21 cellular contexts compared by ENCODE assay signal in genomic region chr2:27115485-27115884, GRCh38. TPM values are rescaled to one million over a fixed set of nuclear protein-coding genes. Genes with fewer than 3 reads are reported as not detected.
DNase-seq lines count a peak whose midpoint lies in the region; ATAC-seq, FAIRE-seq and TF ChIP-seq lines count a peak whose summit lies in the region.
"Had no signal": no experiment of that assay in that cellular context is flagged by ENCODE, and none has a peak within 500 bp of the region (broad histone marks: within the 10 kb centered on the region; RNA-seq: fewer than 3 reads in every experiment).

No MANE protein-coding gene starts in this region.

- no peak overlapping the region for H3K4me3 Mint-ChIP-seq in natural killer cell treated with Interleukin-12 subunit alpha and Interleukin-12 subunit beta and Interleukin-15 and Interleukin-18, amount 100 ng/mL, for 72 hours
- no peak overlapping the region for H3K4me3 Mint-ChIP-seq in natural killer cell
- H3K4me3 Mint-ChIP-seq: CD8-positive, alpha-beta T cell; IgD-negative memory B cell had no signal

- H3K9ac ChIP-seq in K562 (ENCODE audit: insufficient read depth in 1 of 2, low read depth in 2 of 2, low read length in 2 of 2), result no peak overlapping the region
- H3K9ac ChIP-seq in MM.1S (ENCODE audit: low read length), result no peak overlapping the region
- H3K9ac ChIP-seq: KMS-11 had no signal

- TF ChIP-seq CTCF in natural killer cell (IDR thresholded peaks at IDR 0.05) (no peak), K562 (IDR thresholded peaks at IDR 0.05 in 2 of 3, conservative IDR thresholded peaks at IDR 0.05 in 1 of 3; ENCODE audit: insufficient read depth in 2 of 3, low read depth in 1 of 3, low read length in 3 of 3) (no peak), osteoblast (IDR thresholded peaks at IDR 0.05; ENCODE audit: extremely low read depth, low read depth, low read length) (no peak), MM.1S (IDR thresholded peaks at IDR 0.05; ENCODE audit: low read length) (no peak)

- H3K36me3 Mint-ChIP-seq in natural killer cell treated with Interleukin-12 subunit alpha and Interleukin-12 subunit beta and Interleukin-15 and Interleukin-18, amount 100 ng/mL, for 72 hours, result no peaks in the 10 kb centered on the region
- H3K36me3 Mint-ChIP-seq in natural killer cell, result no peaks in the 10 kb centered on the region
- H3K36me3 Mint-ChIP-seq: CD8-positive, alpha-beta T cell; IgD-negative memory B cell had no signal

- H3K79me2 ChIP-seq in K562 (ENCODE audit: control insufficient read depth, insufficient read depth, low read length), result no peaks in the 10 kb centered on the region
- no peaks in the 10 kb centered on the region for H3K79me2 ChIP-seq in osteoblast (ENCODE audit: insufficient read depth, low read length)
- no peaks in the 10 kb centered on the region for H3K79me2 ChIP-seq in MM.1S (ENCODE audit: low read length)

- no peak for ATAC-seq in natural killer cell treated with Interleukin-12 subunit alpha and Interleukin-12 subunit beta and Interleukin-15 and Interleukin-18, amount 100 ng/mL, for 72 hours
- ATAC-seq in natural killer cell (no peak), K562 (no peak), GM19463 (IDR thresholded peaks at IDR 0.05; ENCODE audit: unreplicated experiment) (no peak)
- ATAC-seq: CD8-positive, alpha-beta T cell had no signal

- no peak for TF ChIP-seq EP300 in K562 (IDR thresholded peaks at IDR 0.05; ENCODE audit: low read length)

- no peak for TF ChIP-seq RAD21 in K562 (CRISPR knock-in tag; conservative IDR thresholded peaks at IDR 0.05 in 1 of 2, IDR thresholded peaks at IDR 0.05 in 1 of 2)

- CTCF ChIA-PET in K562 (lab: Yijun Ruan, JAX; ENCODE audit: low intra/inter-chr PET ratio), result interaction anchor here (0.6 kb wide), 1 partner anchor 176 kb away, joined by 3 read pairs; no protein-coding TSS in a partner anchor

- no peak overlapping the region for H3K27ac Mint-ChIP-seq in natural killer cell treated with Interleukin-12 subunit alpha and Interleukin-12 subunit beta and Interleukin-15 and Interleukin-18, amount 100 ng/mL, for 72 hours
- no peak overlapping the region for H3K27ac Mint-ChIP-seq in natural killer cell
- H3K27ac Mint-ChIP-seq: CD8-positive, alpha-beta T cell; IgD-negative memory B cell had no signal

- H3K9me3 Mint-ChIP-seq in natural killer cell treated with Interleukin-12 subunit alpha and Interleukin-12 subunit beta and Interleukin-15 and Interleukin-18, amount 100 ng/mL, for 72 hours, result no peaks in the 10 kb centered on the region
- H3K9me3 Mint-ChIP-seq in natural killer cell, result no peaks in the 10 kb centered on the region
- H3K9me3 Mint-ChIP-seq: CD8-positive, alpha-beta T cell; IgD-negative memory B cell had no signal

- DNase-seq in natural killer cell treated with Interleukin-12 subunit alpha and Interleukin-12 subunit beta and Interleukin-15 and Interleukin-18, amount 100 ng/mL, for 72 hours (ENCODE audit: low spot score), result peak; percentile 28
- DNase-seq in natural killer cell, result no peak
- DNase-seq in M059J (ENCODE audit: low read depth), result peak; percentile 7
- DNase-seq in K562 (ENCODE audit: extremely low read depth in 1 of 4, low spot score in 3 of 4), result no peak
- DNase-seq in osteoblast (ENCODE audit: insufficient read length, low spot score, missing footprints), result peak; percentile 29
- DNase-seq in MM.1S, result no peak
- DNase-seq in CD1c-positive myeloid dendritic cell (ENCODE audit: extremely low spot score), result no peak
- DNase-seq: BE2C; CD8-positive, alpha-beta T cell; COR-L47; DMS153; HCEC 1CT had no signal

- POLR2A ChIA-PET in K562 (lab: Yijun Ruan, JAX), result interaction anchor here (0.6 to 1.0 kb wide), 3 partner anchors 54 to 241 kb away, joined by 3 to 4 read pairs (median 3); partner anchors contain the start of gene GTF3C2

- in situ Hi-C loops in K562 (cut with MboI), result no loop called here

- BruUV-seq in K562 (replicated peaks; lab: Mats Ljungman, UMichigan), result no TSS peak

- peaks cover 0 to 10% of the 10 kb centered on the region in 2 experiments; a peak in 2 of 5 replicates for H3K4me1 ChIP-seq in K562 (replicated peaks in 1 of 2; ENCODE audit: control insufficient read depth in 2 of 2, insufficient read depth in 2 of 2, low read length in 2 of 2)
- H3K4me1 ChIP-seq in osteoblast (ENCODE audit: insufficient read depth, low read length), result no peaks in the 10 kb centered on the region
- no peaks in the 10 kb centered on the region for H3K4me1 ChIP-seq in MM.1S (ENCODE audit: low read length)
- H3K4me1 ChIP-seq: BE2C had no signal

- no peak for TF ChIP-seq POLR2A in K562 (conservative IDR thresholded peaks at IDR 0.05)

- peaks cover 0 to 7% of the 10 kb centered on the region in 2 donors for H3K4me1 Mint-ChIP-seq in natural killer cell treated with Interleukin-12 subunit alpha and Interleukin-12 subunit beta and Interleukin-15 and Interleukin-18, amount 100 ng/mL, for 72 hours (ENCODE audit: low read depth in 2 of 2)
- H3K4me1 Mint-ChIP-seq in natural killer cell, result no peaks in the 10 kb centered on the region

- H3F3A ChIP-seq in MM.1S (ENCODE audit: insufficient read depth, low read length), result no peaks in the 10 kb centered on the region

- no peaks in the 10 kb centered on the region for H3K9me1 ChIP-seq in K562 (ENCODE audit: control insufficient read depth, insufficient read depth, low read length)

- H3K36me3 ChIP-seq in K562 (ENCODE audit: control insufficient read depth, insufficient read depth, low read length), result no peaks in the 10 kb centered on the region
- H3K36me3 ChIP-seq in osteoblast (ENCODE audit: insufficient read depth, low read length), result no peaks in the 10 kb centered on the region
- no peaks in the 10 kb centered on the region for H3K36me3 ChIP-seq in MM.1S (replicated peaks; ENCODE audit: insufficient read depth, low read length)
- H3K36me3 ChIP-seq: BE2C had no signal

- FAIRE-seq in K562 (lab: Jason Lieb, UNC), result no peak
- FAIRE-seq: A204.1, D721Med had no signal

- H2AFZ ChIP-seq in K562 (ENCODE audit: low read depth, low read length), result no peak overlapping the region
- H2AFZ ChIP-seq in osteoblast (ENCODE audit: low read length), result no peak overlapping the region
- no peak overlapping the region for H2AFZ ChIP-seq in MM.1S (ENCODE audit: low read length)

- H4K20me1 ChIP-seq in K562 (replicated peaks; ENCODE audit: control insufficient read depth, insufficient read depth, low read length), result no peaks in the 10 kb centered on the region
- H4K20me1 ChIP-seq in osteoblast (ENCODE audit: insufficient read depth, low read length), result peaks cover 3% of the 10 kb centered on the region
- no peaks in the 10 kb centered on the region for H4K20me1 ChIP-seq in MM.1S (ENCODE audit: insufficient read depth, low read length)

- H3K27me3 Mint-ChIP-seq in natural killer cell treated with Interleukin-12 subunit alpha and Interleukin-12 subunit beta and Interleukin-15 and Interleukin-18, amount 100 ng/mL, for 72 hours, result peaks cover 19 to 22% of the 10 kb centered on the region in 2 donors
- peaks cover 13 to 31% of the 10 kb centered on the region in 2 donors for H3K27me3 Mint-ChIP-seq in natural killer cell (ENCODE audit: low read depth in 2 of 2)

- no peak overlapping the region for H3K4me3 ChIP-seq in K562
- H3K4me3 ChIP-seq in osteoblast (ENCODE audit: insufficient read depth, low read length), result no peak overlapping the region
- no peak overlapping the region for H3K4me3 ChIP-seq in MM.1S (ENCODE audit: low read length)

- no peak overlapping the region for H3K27ac ChIP-seq in K562 (ENCODE audit: extremely low read depth, low read depth, low read length)
- H3K27ac ChIP-seq in osteoblast (ENCODE audit: low read depth, low read length), result no peak overlapping the region
- H3K27ac ChIP-seq in MM.1S (ENCODE audit: low read length), result no peak overlapping the region
- H3K27ac ChIP-seq: C4-2B, HL-60, KMS-11 had no signal

- 4% methylated on average over 1 of the region's 1 CpG for WGBS in K562 (ENCODE audit: insufficient coverage, low coverage, missing lambda C conversion rate)

- H3K27me3 ChIP-seq in K562 (ENCODE audit: control insufficient read depth in 2 of 2, insufficient read depth in 2 of 2, low read length in 2 of 2), result peaks cover 2 to 4% of the 10 kb centered on the region in 2 experiments; a peak in 1 of 5 replicates
- peaks cover 24% of the 10 kb centered on the region for H3K27me3 ChIP-seq in osteoblast (ENCODE audit: insufficient read depth, low read length)
- H3K27me3 ChIP-seq in MM.1S (replicated peaks; ENCODE audit: insufficient read depth, low read length), result no peaks in the 10 kb centered on the region
- H3K27me3 ChIP-seq: BE2C had no signal

- H3K4me2 ChIP-seq in K562 (ENCODE audit: insufficient read depth, low read length), result no peak overlapping the region
- H3K4me2 ChIP-seq in osteoblast (ENCODE audit: insufficient read depth, low read length), result no peak overlapping the region
- H3K4me2 ChIP-seq in MM.1S (ENCODE audit: low read depth, low read length), result no peak overlapping the region
- H3K4me2 ChIP-seq: KMS-11 had no signal

- intact Hi-C loops in natural killer cell (cut with micrococcal nuclease) (no loop called here), K562 (cut with micrococcal nuclease) (no loop called here)

- H3K9me2 ChIP-seq in MM.1S (replicated peaks; ENCODE audit: insufficient read depth, low read length), result no peaks in the 10 kb centered on the region

- H3K9me3 ChIP-seq in K562 (replicated peaks; ENCODE audit: control insufficient read depth, insufficient read depth, low read depth, low read length), result no peaks in the 10 kb centered on the region
- H3K9me3 ChIP-seq in osteoblast (ENCODE audit: low read depth, low read length), result no peaks in the 10 kb centered on the region
- H3K9me3 ChIP-seq in MM.1S (replicated peaks; ENCODE audit: insufficient read depth, low read length), result no peaks in the 10 kb centered on the region
- H3K9me3 ChIP-seq: BE2C had no signal

RNA-seq across cellular contexts. Expression of gene CGREF1, which starts 3.4 kb away (rescaled TPM):
- total RNA-seq in natural killer cell treated with Interleukin-12 subunit alpha and Interleukin-12 subunit beta and Interleukin-15 and Interleukin-18, amount 100 ng/mL, for 72 hours, result 1 to 10 TPM in 1 of 2 donors, under 1 TPM in 1; 0.36 to 1.4 TPM
- total RNA-seq in natural killer cell (not detected), K562 (2014; rRNA removed) (0.50 and 0.53 TPM in 2 replicates), K562 (2014; rRNA removed; fragmentation: Illumina TruSeq; extraction: Trizol) (0.29 and 0.33 TPM in 2 replicates), K562 (2015; rRNA removed; fragmentation: Illumina TruSeq; extraction: Trizol) (0.22 and 0.41 TPM in 2 replicates), K562 (2021) (0.44 and 0.72 TPM in 2 replicates), osteoblast (6.8 and 14.5 TPM in 2 replicates)
- total RNA-seq in M059J (2014; rRNA removed; shearing (Covaris generic)), result 0.17 and 0.84 TPM in 2 replicates
- 0.33 and 1.5 TPM in 2 replicates for total RNA-seq in K562 (2011; cell fraction: chromatin; rRNA removed; ENCODE audit: low replicate concordance)
- total RNA-seq in K562 (2011; cell fraction: nucleolus; rRNA removed), result 0.33 and 0.39 TPM in 2 replicates
- total RNA-seq in K562 (2011; cell fraction: nucleoplasm; rRNA removed), result 0.99 TPM in 1 of 2 replicates, not detected in the other
- polyA plus RNA-seq in K562 (2011; rRNA removed) (0.24 and 0.49 TPM in 2 replicates), K562 (2014; fragmentation: Illumina TruSeq; extraction: Trizol) (0.37 and 0.42 TPM in 2 replicates), K562 (2014; fragmentation: Nextera tagmentation; extraction: Ambion mirVana) (under 1 TPM; 0.07 to 0.10 TPM), K562 (2014; rRNA removed) (0.41 and 0.88 TPM in 2 replicates)
- 0.07 and 0.19 TPM in 2 replicates for polyA plus RNA-seq in K562 (2011; cell fraction: cytosol; rRNA removed)
- polyA plus RNA-seq in K562 (2011; cell fraction: nucleus; rRNA removed), result 0.46 and 0.48 TPM in 2 replicates
- 0.38 and 0.65 TPM in 2 replicates for polyA plus RNA-seq in K562 (2012)
- 0.11 TPM in 1 of 2 replicates, not detected in the other for polyA minus RNA-seq in K562 (2011; rRNA and poly(A)+ RNA removed)
- not detected in 2 replicates for polyA minus RNA-seq in K562 (2011; cell fraction: cytosol; rRNA and poly(A)+ RNA removed)
- 0.22 and 0.54 TPM in 2 replicates for polyA minus RNA-seq in K562 (2011; cell fraction: nucleus; rRNA and poly(A)+ RNA removed)
- total RNA-seq: CD8-positive, alpha-beta T cell had no signal
- polyA plus RNA-seq: IgD-negative memory B cell had no signal

RNA-seq across cellular contexts. Expression of gene ABHD1, which starts 8.1 kb away (rescaled TPM):
- total RNA-seq in natural killer cell treated with Interleukin-12 subunit alpha and Interleukin-12 subunit beta and Interleukin-15 and Interleukin-18, amount 100 ng/mL, for 72 hours, result under 1 TPM in 1 of 2 donors, not detected in 1; 0.25 TPM
- 1 to 10 TPM in 2 of 3 donors, under 1 TPM in 1; 0.88 to 2.4 (median 1.2) TPM for total RNA-seq in natural killer cell
- total RNA-seq in M059J (2014; rRNA removed; shearing (Covaris generic)), result 0.12 TPM in 1 of 2 replicates, not detected in the other
- total RNA-seq in K562 (2011; cell fraction: chromatin; rRNA removed; ENCODE audit: low replicate concordance), result 0.42 and 1.1 TPM in 2 replicates
- 0.13 and 0.33 TPM in 2 replicates for total RNA-seq in K562 (2011; cell fraction: nucleolus; rRNA removed)
- 0.44 and 0.61 TPM in 2 replicates for total RNA-seq in K562 (2011; cell fraction: nucleoplasm; rRNA removed)
- 0.20 TPM in 1 of 2 replicates, not detected in the other for total RNA-seq in K562 (2014; rRNA removed)
- total RNA-seq in K562 (2014; rRNA removed; fragmentation: Illumina TruSeq; extraction: Trizol), result not detected in 2 replicates
- not detected in 2 replicates for total RNA-seq in K562 (2015; rRNA removed; fragmentation: Illumina TruSeq; extraction: Trizol)
- total RNA-seq in K562 (2021), result 0.18 TPM in 1 of 2 replicates, not detected in the other
- polyA plus RNA-seq in K562 (2011; rRNA removed), result 0.10 and 0.57 TPM in 2 replicates
- 0.06 and 0.16 TPM in 2 replicates for polyA plus RNA-seq in K562 (2011; cell fraction: cytosol; rRNA removed)
- 0.59 and 0.97 TPM in 2 replicates for polyA plus RNA-seq in K562 (2011; cell fraction: nucleus; rRNA removed)
- polyA plus RNA-seq in K562 (2012), result 0.43 and 0.60 TPM in 2 replicates
- 0.10 and 0.28 TPM in 2 replicates for polyA plus RNA-seq in K562 (2014; fragmentation: Illumina TruSeq; extraction: Trizol)
- polyA plus RNA-seq in K562 (2014; fragmentation: Nextera tagmentation; extraction: Ambion mirVana), result under 1 TPM in 1 of 2 experiments, not detected in 1; 0.11 TPM
- 0.16 TPM in 1 of 2 replicates, not detected in the other for polyA plus RNA-seq in K562 (2014; rRNA removed)
- 0.09 and 0.32 TPM in 2 replicates for polyA minus RNA-seq in K562 (2011; rRNA and poly(A)+ RNA removed)
- not detected in 2 replicates for polyA minus RNA-seq in K562 (2011; cell fraction: cytosol; rRNA and poly(A)+ RNA removed)
- 0.11 and 0.13 TPM in 2 replicates for polyA minus RNA-seq in K562 (2011; cell fraction: nucleus; rRNA and poly(A)+ RNA removed)
- total RNA-seq in osteoblast, result under 0.01 TPM in 2 replicates

RNA-seq across cellular contexts. Expression of gene PREB, which starts 19.0 kb away (rescaled TPM):
- total RNA-seq in natural killer cell treated with Interleukin-12 subunit alpha and Interleukin-12 subunit beta and Interleukin-15 and Interleukin-18, amount 100 ng/mL, for 72 hours, result 100 to 1,000 TPM in 1 of 2 donors, 10 to 100 TPM in 1; 91.6 to 109 TPM
- total RNA-seq in natural killer cell, result 10 to 100 TPM; 24.6 to 41.5 (median 31.2) TPM
- 64.9 and 74.8 TPM in 2 replicates for total RNA-seq in M059J (2014; rRNA removed; shearing (Covaris generic))
- total RNA-seq in K562 (2011; cell fraction: chromatin; rRNA removed; ENCODE audit: low replicate concordance), result 43.3 and 114 TPM in 2 replicates
- total RNA-seq in K562 (2011; cell fraction: nucleolus; rRNA removed), result 72.0 and 78.4 TPM in 2 replicates
- total RNA-seq in K562 (2011; cell fraction: nucleoplasm; rRNA removed), result 43.7 and 58.3 TPM in 2 replicates
- total RNA-seq in K562 (2014; rRNA removed), result 67.2 and 83.1 TPM in 2 replicates
- total RNA-seq in K562 (2014; rRNA removed; fragmentation: Illumina TruSeq; extraction: Trizol), result 32.5 and 44.3 TPM in 2 replicates
- 60.9 and 62.3 TPM in 2 replicates for total RNA-seq in K562 (2015; rRNA removed; fragmentation: Illumina TruSeq; extraction: Trizol)
- total RNA-seq in K562 (2021), result 74.8 and 79.1 TPM in 2 replicates
- polyA plus RNA-seq in K562 (2011; rRNA removed), result 77.9 and 87.2 TPM in 2 replicates
- polyA plus RNA-seq in K562 (2011; cell fraction: cytosol; rRNA removed), result 91.7 and 112 TPM in 2 replicates
- polyA plus RNA-seq in K562 (2011; cell fraction: nucleus; rRNA removed), result 216 and 217 TPM in 2 replicates
- polyA plus RNA-seq in K562 (2012), result 51.7 and 87.9 TPM in 2 replicates
- polyA plus RNA-seq in K562 (2014; fragmentation: Illumina TruSeq; extraction: Trizol), result 78.8 and 84.2 TPM in 2 replicates
- polyA plus RNA-seq in K562 (2014; fragmentation: Nextera tagmentation; extraction: Ambion mirVana), result 10 to 100 TPM; 35.1 to 35.4 TPM
- 74.8 and 78.8 TPM in 2 replicates for polyA plus RNA-seq in K562 (2014; rRNA removed)
- polyA minus RNA-seq in K562 (2011; rRNA and poly(A)+ RNA removed), result 68.5 and 74.2 TPM in 2 replicates
- 22.8 and 23.0 TPM in 2 replicates for polyA minus RNA-seq in K562 (2011; cell fraction: cytosol; rRNA and poly(A)+ RNA removed)
- polyA minus RNA-seq in K562 (2011; cell fraction: nucleus; rRNA and poly(A)+ RNA removed), result 28.0 and 47.5 TPM in 2 replicates
- total RNA-seq in osteoblast, result 42.4 and 45.2 TPM in 2 replicates

RNA-seq across cellular contexts. Expression of gene PRR30, which starts 23.7 kb away (rescaled TPM):
- total RNA-seq in natural killer cell treated with Interleukin-12 subunit alpha and Interleukin-12 subunit beta and Interleukin-15 and Interleukin-18, amount 100 ng/mL, for 72 hours, result not detected
- total RNA-seq in natural killer cell, result not detected
- total RNA-seq in M059J (2014; rRNA removed; shearing (Covaris generic)), result not detected in 2 replicates
- not detected in 2 replicates for total RNA-seq in K562 (2011; cell fraction: chromatin; rRNA removed; ENCODE audit: low replicate concordance)
- not detected in 2 replicates for total RNA-seq in K562 (2011; cell fraction: nucleolus; rRNA removed)
- not detected in 2 replicates for total RNA-seq in K562 (2011; cell fraction: nucleoplasm; rRNA removed)
- not detected in 2 replicates for total RNA-seq in K562 (2014; rRNA removed)
- total RNA-seq in K562 (2014; rRNA removed; fragmentation: Illumina TruSeq; extraction: Trizol), result not detected in 2 replicates
- total RNA-seq in K562 (2015; rRNA removed; fragmentation: Illumina TruSeq; extraction: Trizol), result not detected in 2 replicates
- not detected in 2 replicates for total RNA-seq in K562 (2021)
- polyA plus RNA-seq in K562 (2011; rRNA removed), result not detected in 2 replicates
- polyA plus RNA-seq in K562 (2011; cell fraction: cytosol; rRNA removed), result not detected in 2 replicates
- polyA plus RNA-seq in K562 (2011; cell fraction: nucleus; rRNA removed), result not detected in 2 replicates
- not detected in 2 replicates for polyA plus RNA-seq in K562 (2012)
- not detected in 2 replicates for polyA plus RNA-seq in K562 (2014; fragmentation: Illumina TruSeq; extraction: Trizol)
- not detected for polyA plus RNA-seq in K562 (2014; fragmentation: Nextera tagmentation; extraction: Ambion mirVana)
- polyA plus RNA-seq in K562 (2014; rRNA removed), result not detected in 2 replicates
- not detected in 2 replicates for polyA minus RNA-seq in K562 (2011; rRNA and poly(A)+ RNA removed)
- not detected in 2 replicates for polyA minus RNA-seq in K562 (2011; cell fraction: cytosol; rRNA and poly(A)+ RNA removed)
- polyA minus RNA-seq in K562 (2011; cell fraction: nucleus; rRNA and poly(A)+ RNA removed), result not detected in 2 replicates
- total RNA-seq in osteoblast, result not detected in 2 replicates
- total RNA-seq: CD8-positive, alpha-beta T cell; H4 had no signal
- polyA plus RNA-seq: AG04450, IgD-negative memory B cell had no signal

RNA-seq across cellular contexts. Expression of gene KHK, which starts 28.9 kb away (rescaled TPM):
- total RNA-seq in natural killer cell treated with Interleukin-12 subunit alpha and Interleukin-12 subunit beta and Interleukin-15 and Interleukin-18, amount 100 ng/mL, for 72 hours, result 1 to 10 TPM; 2.5 to 5.1 TPM
- 1 to 10 TPM; 3.7 to 4.0 (median 3.8) TPM for total RNA-seq in natural killer cell
- 0.34 and 0.37 TPM in 2 replicates for total RNA-seq in M059J (2014; rRNA removed; shearing (Covaris generic))
- total RNA-seq in K562 (2011; cell fraction: chromatin; rRNA removed; ENCODE audit: low replicate concordance), result 2.0 and 6.1 TPM in 2 replicates
- total RNA-seq in K562 (2011; cell fraction: nucleolus; rRNA removed), result 5.5 and 8.5 TPM in 2 replicates
- total RNA-seq in K562 (2011; cell fraction: nucleoplasm; rRNA removed), result 5.1 and 5.5 TPM in 2 replicates
- 5.8 and 9.8 TPM in 2 replicates for total RNA-seq in K562 (2014; rRNA removed)
- total RNA-seq in K562 (2014; rRNA removed; fragmentation: Illumina TruSeq; extraction: Trizol), result 2.4 and 3.6 TPM in 2 replicates
- 8.8 and 9.2 TPM in 2 replicates for total RNA-seq in K562 (2015; rRNA removed; fragmentation: Illumina TruSeq; extraction: Trizol)
- 10.7 and 13.2 TPM in 2 replicates for total RNA-seq in K562 (2021)
- 3.4 and 3.7 TPM in 2 replicates for polyA plus RNA-seq in K562 (2011; rRNA removed)
- 4.3 and 6.2 TPM in 2 replicates for polyA plus RNA-seq in K562 (2011; cell fraction: cytosol; rRNA removed)
- 9.1 and 9.7 TPM in 2 replicates for polyA plus RNA-seq in K562 (2011; cell fraction: nucleus; rRNA removed)
- 15.4 and 17.5 TPM in 2 replicates for polyA plus RNA-seq in K562 (2012)
- 6.2 TPM in 2 replicates for polyA plus RNA-seq in K562 (2014; fragmentation: Illumina TruSeq; extraction: Trizol)
- polyA plus RNA-seq in K562 (2014; fragmentation: Nextera tagmentation; extraction: Ambion mirVana), result 1 to 10 TPM; 1.5 to 2.7 TPM
- 4.8 and 5.2 TPM in 2 replicates for polyA plus RNA-seq in K562 (2014; rRNA removed)
- 2.0 and 2.2 TPM in 2 replicates for polyA minus RNA-seq in K562 (2011; rRNA and poly(A)+ RNA removed)
- polyA minus RNA-seq in K562 (2011; cell fraction: cytosol; rRNA and poly(A)+ RNA removed), result 5.2 and 6.2 TPM in 2 replicates
- polyA minus RNA-seq in K562 (2011; cell fraction: nucleus; rRNA and poly(A)+ RNA removed), result 3.3 and 3.4 TPM in 2 replicates
- total RNA-seq in osteoblast, result 0.29 and 0.36 TPM in 2 replicates

Comparison
In these comparisons a context has a peak if more than half of its experiments do, and no peak if none do; other contexts are left out.
1. DNase-seq: peak in natural killer cell treated with Interleukin-12 subunit alpha and Interleukin-12 subunit beta and Interleukin-15 and Interleukin-18, amount 100 ng/mL, for 72 hours (single experiment), M059J (single experiment) and osteoblast (single experiment); none in natural killer cell (single experiment), K562 (0 of 4), MM.1S (single experiment) and CD1c-positive myeloid dendritic cell (single experiment).